Comparison of ENCODE assay signal across 8 cellular contexts in the genomic region with DNA sequence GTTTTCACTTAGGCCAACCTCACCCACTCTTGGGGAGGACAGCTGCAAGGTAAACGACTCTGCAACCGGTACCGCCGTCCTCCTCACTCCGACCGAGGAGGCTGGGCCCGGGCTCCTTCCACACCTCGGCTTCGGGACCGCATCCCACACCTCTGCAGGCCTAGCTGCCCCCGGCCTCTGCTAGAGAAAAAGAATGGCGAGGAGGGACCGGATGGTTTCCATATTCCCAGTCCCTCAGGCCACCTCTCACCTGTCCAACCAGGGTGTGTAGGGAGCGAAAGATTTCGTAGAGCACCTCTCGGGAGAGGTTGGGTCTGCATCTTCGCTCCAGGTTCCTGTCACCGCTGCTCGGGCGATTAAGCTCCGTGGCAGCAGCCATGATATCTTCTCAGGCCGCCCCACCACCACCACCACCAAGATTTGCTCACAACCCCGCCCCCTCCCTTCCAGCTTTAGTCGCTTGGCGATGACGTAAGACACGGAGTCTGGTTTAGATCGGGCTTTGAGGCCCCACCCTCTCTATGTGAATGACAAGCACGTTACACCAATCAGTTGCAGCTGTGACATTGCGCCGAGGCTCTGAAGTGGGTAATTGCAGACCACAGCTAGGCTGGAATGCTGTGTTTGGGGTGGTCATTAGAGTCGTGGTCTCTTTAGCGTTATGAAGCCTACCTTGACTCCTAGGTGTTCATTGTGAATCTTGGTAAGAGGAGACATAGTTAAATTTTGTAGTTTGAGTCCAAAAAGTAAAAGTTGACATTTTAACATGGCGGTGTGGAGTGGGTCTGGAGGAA. TPM values are rescaled to one million over a fixed set of nuclear protein-coding genes. Genes with fewer than 3 reads are reported as not detected.
DNase-seq lines count a peak whose midpoint lies in the region; ATAC-seq and TF ChIP-seq lines count a peak whose summit lies in the region.

A gene with protein sequence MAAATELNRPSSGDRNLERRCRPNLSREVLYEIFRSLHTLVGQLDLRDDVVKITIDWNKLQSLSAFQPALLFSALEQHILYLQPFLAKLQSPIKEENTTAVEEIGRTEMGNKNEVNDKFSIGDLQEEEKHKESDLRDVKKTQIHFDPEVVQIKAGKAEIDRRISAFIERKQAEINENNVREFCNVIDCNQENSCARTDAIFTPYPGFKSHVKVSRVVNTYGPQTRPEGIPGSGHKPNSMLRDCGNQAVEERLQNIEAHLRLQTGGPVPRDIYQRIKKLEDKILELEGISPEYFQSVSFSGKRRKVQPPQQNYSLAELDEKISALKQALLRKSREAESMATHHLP (minus strand): TSS at position 428 of the 794 bp plus-strand sequence. CDS start 49 bp downstream, at position 379.

- WGBS in heart left ventricle, 4 donors, result 3 to 4% (median 3%) methylated on average over 20 to 34 of the region's 34 CpGs

- H3K27me3 ChIP-seq in adipocyte (replicated peaks; ENCODE audit: control insufficient read depth, insufficient read depth, low read length), result no peaks in the 10 kb centered on the region
- H3K27me3 ChIP-seq in heart left ventricle, result peaks cover 0 to 10% (median 0%) of the 10 kb centered on the region in 9 donors

- H3K4me1 Mint-ChIP-seq in type B pancreatic cell (ENCODE audit: unreplicated experiment), result peaks cover 18% of the 10 kb centered on the region

- H3K4me3 ChIP-seq in GM12864 (ENCODE audit: low read depth, low read length), result peak within 1 kb of the TSS; percentile 89
- peak within 1 kb of the TSS; percentile 95 for H3K4me3 ChIP-seq in adipocyte (ENCODE audit: low read length)
- peak within 1 kb of the TSS; percentile 76 to 93 (median 86) for H3K4me3 ChIP-seq in heart left ventricle

- peaks cover 3% of the 10 kb centered on the region for H3K9me3 Mint-ChIP-seq in type B pancreatic cell

- ATAC-seq in HG02798 (IDR thresholded peaks at IDR 0.05; ENCODE audit: poor library complexity, unreplicated experiment) (peak; percentile 98), heart left ventricle (peak; percentile 100)

- H3K36me3 Mint-ChIP-seq in type B pancreatic cell, result no peaks in the 10 kb centered on the region

- peak within 1 kb of the TSS; percentile 95 for H3K4me3 Mint-ChIP-seq in type B pancreatic cell

- TF ChIP-seq CTCF in GM12864 (IDR thresholded peaks at IDR 0.05; ENCODE audit: low read depth, low read length, missing control alignments) (no peak), heart left ventricle (IDR thresholded peaks at IDR 0.05) (no peak), type B pancreatic cell (conservative IDR thresholded peaks at IDR 0.05) (no peak)

- TF ChIP-seq POLR2A in heart left ventricle (IDR thresholded peaks at IDR 0.05), result no peak

- peak within 1 kb of the TSS; percentile 92 for H3K27ac Mint-ChIP-seq in type B pancreatic cell

- H3K9me3 ChIP-seq in adipocyte (ENCODE audit: control insufficient read depth, low read length) (peaks cover 10% of the 10 kb centered on the region), heart left ventricle (no peaks in the 10 kb centered on the region)

- peak within 1 kb of the TSS; percentile 92 for H3K9ac ChIP-seq in adipocyte (ENCODE audit: low read length)

- DNase-seq in GM12864 (ENCODE audit: low read depth) (peak; percentile 93), NCI-H1436 (lab: John Stamatoyannopoulos, UW) (peak; percentile 98), T follicular helper cell (ENCODE audit: low read depth) (peak; percentile 90), adipocyte (ENCODE audit: low read depth) (peak; percentile 99), heart left ventricle (peak; percentile 87 to 96 (median 93)), pons (ENCODE audit: low spot score) (peak; percentile 98), type B pancreatic cell (ENCODE audit: extremely low spot score, unreplicated experiment) (peak; percentile 84)

- peak within 1 kb of the TSS; percentile 34 to 84 (median 70) for H3K27ac ChIP-seq in heart left ventricle

- H3K36me3 ChIP-seq in adipocyte (ENCODE audit: control insufficient read depth, insufficient read depth, low read length, severe bottlenecking), result no peaks in the 10 kb centered on the region
- no peaks in the 10 kb centered on the region for H3K36me3 ChIP-seq in heart left ventricle

- H3K27me3 Mint-ChIP-seq in type B pancreatic cell, result peaks cover 19% of the 10 kb centered on the region

- peaks cover 10% of the 10 kb centered on the region for H3K4me1 ChIP-seq in adipocyte (ENCODE audit: control insufficient read depth, insufficient read depth, low read length)
- peaks cover 0 to 26% (median 17%) of the 10 kb centered on the region in 12 donors for H3K4me1 ChIP-seq in heart left ventricle

- intact Hi-C loops in heart left ventricle (cut with DNase I), result loop anchor here in 1 of 10 donors (5.0 to 10.0 kb wide), 2 partner anchors 62 to 496 kb away; a partner anchor contains a TSS

RNA-seq across cellular contexts. Expression of the gene that starts here (rescaled TPM):
- total RNA-seq in heart left ventricle, result 10 to 100 TPM in 4 of 9 donors, 1 to 10 TPM in 5; 4.8 to 17.1 (median 9.1) TPM
- polyA plus RNA-seq in heart left ventricle, result 10 to 100 TPM in 1 of 2 donors, 1 to 10 TPM in 1; 5.2 to 10.2 TPM
- total RNA-seq in type B pancreatic cell (ENCODE audit: low replicate concordance), result 25.2 and 39.9 TPM in 2 replicates

Comparison
In these comparisons a context has a peak if more than half of its experiments do, and no peak if none do; other contexts are left out.
1. Peak in every context shown above with its lines: DNase-seq, ATAC-seq, H3K4me3 ChIP-seq and H3K27ac ChIP-seq.